ENCODE assay signal across 8 cellular contexts in genomic region chr17:76727745-76728456, GRCh38. TPM values are rescaled to one million over a fixed set of nuclear protein-coding genes. Genes with fewer than 3 reads are reported as not detected.
DNase-seq lines count a peak whose midpoint lies in the region; ATAC-seq and TF ChIP-seq lines count a peak whose summit lies in the region.

No MANE protein-coding gene starts in this region.

- peak overlapping the region; percentile 93 to 100 (median 98) for H3K4me3 Mint-ChIP-seq in naive thymus-derived CD4-positive, alpha-beta T cell

- H3K4me1 Mint-ChIP-seq in naive thymus-derived CD4-positive, alpha-beta T cell: peaks cover 16 to 78% (median 46%) of the 10 kb centered on the region in 7 donors

- no peak for ATAC-seq in naive thymus-derived CD4-positive, alpha-beta T cell
- no peak for ATAC-seq in GM21360 (IDR thresholded peaks at IDR 0.05; ENCODE audit: unreplicated experiment)

- H3K9me3 Mint-ChIP-seq in naive thymus-derived CD4-positive, alpha-beta T cell: no peaks in the 10 kb centered on the region

- H3K27me3 ChIP-seq in OCI-LY1 (ENCODE audit: insufficient read depth, low read length): no peaks in the 10 kb centered on the region
- no peaks in the 10 kb centered on the region for H3K27me3 ChIP-seq in naive thymus-derived CD4-positive, alpha-beta T cell (ENCODE audit: control insufficient read depth in 2 of 2, insufficient read depth in 2 of 2, low read length in 2 of 2)

- peak overlapping the region; percentile 92 for H3K27ac ChIP-seq in OCI-LY1 (ENCODE audit: low read depth, low read length, poor library complexity, severe bottlenecking)
- peak overlapping the region; percentile 97 for H3K27ac ChIP-seq in naive thymus-derived CD4-positive, alpha-beta T cell (ENCODE audit: low read depth, low read length)

- H3K9me3 ChIP-seq in OCI-LY1 (ENCODE audit: low read length): no peaks in the 10 kb centered on the region
- H3K9me3 ChIP-seq in naive thymus-derived CD4-positive, alpha-beta T cell (ENCODE audit: control insufficient read depth in 2 of 3, low read length in 3 of 3): no peaks in the 10 kb centered on the region

- H3K36me3 ChIP-seq in OCI-LY1 (ENCODE audit: insufficient read depth, low read length): peaks cover 57% of the 10 kb centered on the region
- peaks cover 10 to 32% (median 29%) of the 10 kb centered on the region in 3 experiments for H3K36me3 ChIP-seq in naive thymus-derived CD4-positive, alpha-beta T cell (ENCODE audit: control insufficient read depth in 2 of 3, insufficient read depth in 3 of 3, low read length in 3 of 3)

- H3K4me1 ChIP-seq in OCI-LY1 (ENCODE audit: insufficient read depth, low read length, severe bottlenecking): peaks cover 48% of the 10 kb centered on the region
- peaks cover 50 to 55% of the 10 kb centered on the region in 2 donors for H3K4me1 ChIP-seq in naive thymus-derived CD4-positive, alpha-beta T cell (ENCODE audit: control insufficient read depth in 2 of 2, insufficient read depth in 2 of 2, low read length in 2 of 2)

- H3K4me2 ChIP-seq in OCI-LY1 (ENCODE audit: low read length): peak overlapping the region; percentile 93

- POLR2A ChIA-PET in naive thymus-derived CD4-positive, alpha-beta T cell (lab: Charles Lee): interaction anchor here (0.6 to 9.2 kb wide), 24 partner anchors 9 to 1383 kb away, joined by 3 to 187 read pairs (median 4); partner anchors contain the start of genes MFSD11 and SRSF2

- H3K27me3 Mint-ChIP-seq in naive thymus-derived CD4-positive, alpha-beta T cell: no peaks in the 10 kb centered on the region

- H3K4me3 ChIP-seq in GM08714 (ENCODE audit: low read length) (peak overlapping the region; percentile 85), OCI-LY1 (ENCODE audit: low read depth, low read length, poor library complexity, severe bottlenecking) (peak overlapping the region; percentile 93), choroid plexus epithelial cell (ENCODE audit: low read depth, low read length) (peak overlapping the region; percentile 68)
- H3K4me3 ChIP-seq in naive thymus-derived CD4-positive, alpha-beta T cell (ENCODE audit: low read length): peak overlapping the region; percentile 78

- peaks cover 13% of the 10 kb centered on the region for H3K79me2 ChIP-seq in OCI-LY1 (ENCODE audit: insufficient read depth, low read length)

- H4K20me1 ChIP-seq in OCI-LY1 (ENCODE audit: insufficient read depth, low read length): no peaks in the 10 kb centered on the region

- peaks cover 13% of the 10 kb centered on the region for H3F3A ChIP-seq in OCI-LY1 (ENCODE audit: insufficient read depth, low read length)

- H2AFZ ChIP-seq in OCI-LY1 (ENCODE audit: low read length): no peak overlapping the region

- no peaks in the 10 kb centered on the region for H3K9me2 ChIP-seq in OCI-LY1 (ENCODE audit: low read depth, low read length)

- intact Hi-C loops in naive thymus-derived CD4-positive, alpha-beta T cell (cut with micrococcal nuclease): loop anchor here (1.0 to 5.0 kb wide), 11 partner anchors 53 to 1467 kb away; partner anchors contain the start of genes SEC14L1 (in 2 of the 2), GGA3 (in 1 of the 2), MRPS7 (in 1 of the 2) and MYO15B (in 1 of the 2)

- H3K27ac Mint-ChIP-seq in naive thymus-derived CD4-positive, alpha-beta T cell: peak overlapping the region; percentile 98 to 99 (median 99)

- peaks cover 0 to 28% (median 5%) of the 10 kb centered on the region in 5 donors for H3K36me3 Mint-ChIP-seq in naive thymus-derived CD4-positive, alpha-beta T cell

- CTCF ChIA-PET in naive thymus-derived CD4-positive, alpha-beta T cell (lab: Charles Lee): interaction anchor here (0.8 to 2.9 kb wide), 6 partner anchors 7 to 54 kb away, joined by 5 to 35 read pairs (median 6); partner anchors contain the start of genes MFSD11 and SRSF2

- peak overlapping the region; percentile 99 for H3K9ac ChIP-seq in OCI-LY1 (ENCODE audit: low read length)

- TF ChIP-seq CTCF in OCI-LY1 (IDR thresholded peaks at IDR 0.05; ENCODE audit: low read length) (no peak), choroid plexus epithelial cell (conservative IDR thresholded peaks at IDR 0.05; ENCODE audit: low read depth, low read length) (no peak)

- DNase-seq in choroid plexus epithelial cell (ENCODE audit: low read depth) (no peak), DMS153 treated with DMSO at 0.1 percent for 48 hours (lab: John Stamatoyannopoulos, UW; ENCODE audit: unreplicated experiment) (no peak), KG1 (lab: John Stamatoyannopoulos, UW) (no peak), NCI-H82 treated with DMSO at 0.1 percent for 48 hours (lab: John Stamatoyannopoulos, UW; ENCODE audit: unreplicated experiment) (no peak)
- peak in 2 of 9 donors; percentile 24 to 40 for DNase-seq in naive thymus-derived CD4-positive, alpha-beta T cell

RNA-seq across cellular contexts. Expression of gene METTL23, which starts 1.3 kb away (rescaled TPM):
- total RNA-seq in naive thymus-derived CD4-positive, alpha-beta T cell: 10 to 100 TPM; 39.6 to 74.0 (median 44.2) TPM
- polyA plus RNA-seq in naive thymus-derived CD4-positive, alpha-beta T cell: 100 to 1,000 TPM; 147 to 152 TPM

RNA-seq across cellular contexts. Expression of gene JMJD6, which starts 1.5 kb away (rescaled TPM):
- 100 to 1,000 TPM in 2 of 5 experiments, 10 to 100 TPM in 3; 39.9 to 132 (median 58.3) TPM for total RNA-seq in naive thymus-derived CD4-positive, alpha-beta T cell
- polyA plus RNA-seq in naive thymus-derived CD4-positive, alpha-beta T cell: 10 to 100 TPM; 18.5 to 44.3 TPM

RNA-seq across cellular contexts. Expression of gene SRSF2, which starts 9.2 kb away (rescaled TPM):
- total RNA-seq in naive thymus-derived CD4-positive, alpha-beta T cell: 100 to 1,000 TPM; 327 to 363 (median 351) TPM
- polyA plus RNA-seq in naive thymus-derived CD4-positive, alpha-beta T cell: 100 to 1,000 TPM; 104 to 126 TPM

RNA-seq across cellular contexts. Expression of gene MFSD11, which starts 10.0 kb away (rescaled TPM):
- total RNA-seq in naive thymus-derived CD4-positive, alpha-beta T cell: 10 to 100 TPM; 24.4 to 33.7 (median 32.0) TPM
- 10 to 100 TPM; 17.3 to 25.4 TPM for polyA plus RNA-seq in naive thymus-derived CD4-positive, alpha-beta T cell

RNA-seq across cellular contexts. Expression of gene MXRA7, which starts 17.1 kb away (rescaled TPM):
- 1 to 10 TPM; 2.1 to 7.5 (median 2.8) TPM for total RNA-seq in naive thymus-derived CD4-positive, alpha-beta T cell
- polyA plus RNA-seq in naive thymus-derived CD4-positive, alpha-beta T cell: 1 to 10 TPM; 1.8 to 2.7 TPM
